ENCODE assay signal across 33 cellular contexts in the genomic region with DNA sequence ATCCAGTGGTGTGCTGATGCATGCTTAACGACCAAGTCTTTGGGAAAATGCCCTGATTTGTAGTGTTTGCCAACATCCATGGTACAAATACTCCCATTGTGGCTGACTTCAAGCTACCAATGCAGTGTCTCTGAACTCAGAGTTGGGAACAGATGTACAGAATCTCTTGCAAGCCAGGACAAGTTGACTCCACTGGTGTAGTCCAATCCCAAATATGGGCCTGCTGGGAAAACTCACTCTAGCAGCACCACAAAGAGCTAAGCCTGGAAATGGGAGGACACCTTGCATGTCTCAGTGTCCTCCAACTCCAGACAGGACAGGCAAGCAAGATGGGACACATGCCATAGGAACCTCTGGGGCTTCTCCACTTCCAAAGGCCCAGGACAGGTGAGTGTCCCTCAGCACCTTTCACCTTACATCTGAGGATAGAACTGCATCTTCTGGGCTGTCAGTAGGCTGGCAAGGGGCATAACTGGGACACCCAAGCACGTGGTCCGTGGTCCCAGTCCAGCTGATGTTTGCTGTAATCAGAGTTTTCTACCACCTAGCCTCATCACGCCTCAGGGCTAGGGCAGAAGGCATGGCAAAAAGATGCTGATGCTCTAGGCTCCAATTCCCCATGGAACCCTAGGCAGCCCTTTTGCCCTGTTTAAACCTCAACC. TPM values are rescaled to one million over a fixed set of nuclear protein-coding genes. Genes with fewer than 3 reads are reported as not detected.
DNase-seq lines count a peak whose midpoint lies in the region; ATAC-seq and TF ChIP-seq lines count a peak whose summit lies in the region.
"Had no signal": no experiment of that assay in that cellular context is flagged by ENCODE, and none has a peak within 500 bp of the region (broad histone marks: within the 10 kb centered on the region; RNA-seq: fewer than 3 reads in every experiment).

No MANE protein-coding gene starts in this region.

- TF ChIP-seq CTCF in heart right ventricle (IDR thresholded peaks at IDR 0.05) (no peak), epithelial cell of esophagus (IDR thresholded peaks at IDR 0.05; ENCODE audit: insufficient read depth, low read depth, low read length, missing control alignments) (no peak), upper lobe of right lung (IDR thresholded peaks at IDR 0.05) (no peak), thyroid gland (IDR thresholded peaks at IDR 0.05) (no peak)

- DNase-seq in left ventricle myocardium superior, result peak; percentile 5
- no peak for DNase-seq in heart right ventricle
- peak; percentile 44 for DNase-seq in epithelial cell of esophagus (ENCODE audit: low read depth)
- peak; percentile 96 for DNase-seq in pons (ENCODE audit: low spot score)
- DNase-seq in upper lobe of right lung, result peak; percentile 40
- DNase-seq in thyroid gland, result no peak
- DNase-seq in NCI-H2029 (lab: John Stamatoyannopoulos, UW), result no peak
- DNase-seq: activated CD4-positive, alpha-beta T cell treated with anti-CD3 and anti-CD28 coated beads, Interleukin-2, amount 50 U/mL, for 48 hours; activated CD4-positive, CD25-positive, alpha-beta regulatory T cell; activated naive CD4-positive, alpha-beta T cell treated with Interleukin-2 at 50 U/mL for 16 hours; brain microvascular endothelial cell; effector memory CD8-positive, alpha-beta T cell; EL; esophagus squamous epithelium; Kasumi-1; kidney glomerular epithelial cell; mesenchymal stem cell; MV-4-11; NCI-H187 treated with DMSO at 0.1 percent for 48 hours; NCI-H345; PC-9; SJCRH30; small intestine; stimulated activated CD4-positive, alpha-beta T cell treated with anti-CD3 and anti-CD28 coated beads, Interleukin-2, amount 100 ng/mL, for 24 hours had no signal

- H3K4me1 ChIP-seq in heart right ventricle (peaks cover 0 to 24% (median 4%) of the 10 kb centered on the region in 9 donors), upper lobe of right lung (peaks cover under 1% of the 10 kb centered on the region), thyroid gland (no peaks in the 10 kb centered on the region)
- H3K4me1 ChIP-seq: HAP-1, SJCRH30 had no signal

- no peak overlapping the region for H3K27ac ChIP-seq in heart right ventricle
- H3K27ac ChIP-seq in upper lobe of right lung, result no peak overlapping the region
- no peak overlapping the region for H3K27ac ChIP-seq in thyroid gland
- H3K27ac ChIP-seq: adrenal gland, BLaER1, brain microvascular endothelial cell, esophagus squamous epithelium, gastroesophageal sphincter, neutrophil, PC-9, SJCRH30 had no signal

- H3K4me3 ChIP-seq in heart right ventricle (no peak overlapping the region), epithelial cell of esophagus (ENCODE audit: low read length) (no peak overlapping the region), upper lobe of right lung (no peak overlapping the region), thyroid gland (replicated peaks in 1 of 3) (no peak overlapping the region)
- H3K4me3 ChIP-seq: adrenal gland, BLaER1, esophagus squamous epithelium, gastroesophageal sphincter, HAP-1, PC-9, SJCRH30 had no signal

- H3K9me3 ChIP-seq in heart right ventricle (no peaks in the 10 kb centered on the region), upper lobe of right lung (no peaks in the 10 kb centered on the region), thyroid gland (no peaks in the 10 kb centered on the region)
- H3K9me3 ChIP-seq: adrenal gland, BLaER1, esophagus squamous epithelium, gastroesophageal sphincter, HAP-1, neutrophil, SJCRH30 had no signal

- peaks cover 0 to 24% (median 12%) of the 10 kb centered on the region in 7 donors for H3K27me3 ChIP-seq in heart right ventricle
- peaks cover 15% of the 10 kb centered on the region for H3K27me3 ChIP-seq in upper lobe of right lung
- no peaks in the 10 kb centered on the region for H3K27me3 ChIP-seq in thyroid gland

- whole genome bisulfite sequencing in heart right ventricle, 2 donors, result 90 to 96% methylated on average over 4 of the region's 4 CpGs
- 69 to 91% methylated on average over 2 to 4 of the region's 4 CpGs for WGBS in thyroid gland, 2 donors

- H3K36me3 ChIP-seq in heart right ventricle (no peaks in the 10 kb centered on the region), upper lobe of right lung (no peaks in the 10 kb centered on the region), thyroid gland (no peaks in the 10 kb centered on the region)
- H3K36me3 ChIP-seq: adrenal gland, BLaER1, brain microvascular endothelial cell, esophagus squamous epithelium, gastroesophageal sphincter, HAP-1, neutrophil, SJCRH30 had no signal

- ATAC-seq in left ventricle myocardium superior, result no peak
- ATAC-seq in heart right ventricle, result no peak
- ATAC-seq in upper lobe of right lung, result no peak
- ATAC-seq in GM21723 (IDR thresholded peaks at IDR 0.05; ENCODE audit: unreplicated experiment), result no peak
- ATAC-seq: effector memory CD8-positive, alpha-beta T cell; gastroesophageal sphincter; HepG2 had no signal

- TF ChIP-seq POLR2A in thyroid gland (IDR thresholded peaks at IDR 0.05), result no peak

- intact Hi-C loops in left ventricle myocardium superior (cut with micrococcal nuclease), result no loop called here
- intact Hi-C loops in heart right ventricle (cut with DNase I), result no loop called here
- intact Hi-C loops in upper lobe of right lung (cut with DNase I), result no loop called here
- intact Hi-C loops in thyroid gland (cut with DNase I), result no loop called here

RNA-seq across cellular contexts. Expression of gene LMO1, which starts 6.5 kb away (rescaled TPM):
- total RNA-seq in left ventricle myocardium superior, result 2.6 TPM
- 1 to 10 TPM in 8 of 10 donors, under 1 TPM in 2; 0.61 to 6.6 (median 2.4) TPM for total RNA-seq in heart right ventricle
- polyA plus RNA-seq in heart right ventricle, result 1 to 10 TPM in 1 of 2 donors, under 1 TPM in 1; 0.55 to 4.0 TPM
- total RNA-seq in upper lobe of right lung, result not detected
- total RNA-seq in thyroid gland, result under 1 TPM in 1 of 4 donors, not detected in 3; 0.59 TPM
- total RNA-seq: esophagus squamous epithelium, gastroesophageal sphincter, HepG2, PC-9, pulmonary artery endothelial cell, T-cell had no signal
- polyA plus RNA-seq: HepG2, small intestine had no signal

Comparison
In these comparisons a context has a peak if more than half of its experiments do, and no peak if none do; other contexts are left out.
1. DNase-seq: peak in left ventricle myocardium superior (single experiment), epithelial cell of esophagus (single experiment), pons (single experiment) and upper lobe of right lung (single experiment); none in heart right ventricle (0 of 2), thyroid gland (0 of 2) and NCI-H2029 (single experiment).